1 cellular context compared by ENCODE assay signal in genomic region chr5:83567741-83568530, GRCh38.
TF ChIP-seq lines count a peak whose summit lies in the region.

No MANE protein-coding gene starts in this region.

TF ChIP-seq in SK-N-SH, 30 proteins besides CTCF, POLR2A, EP300 and RAD21 (continued from another document):
- peak; percentile 93 for TF ChIP-seq TCF12 (IDR thresholded peaks at IDR 0.05)
- peak; percentile 98 for TF ChIP-seq NFIC (IDR thresholded peaks at IDR 0.05; ENCODE audit: borderline replicate concordance)
- no peak for TF ChIP-seq MXI1 (IDR thresholded peaks at IDR 0.05; ENCODE audit: low read depth, low read length)
- TF ChIP-seq FOXM1 (IDR thresholded peaks at IDR 0.05; ENCODE audit: low read depth), result 0 out of 2 replicates have a peak, but pooled peaks have one; percentile 58
- TF ChIP-seq, protein P1, sequence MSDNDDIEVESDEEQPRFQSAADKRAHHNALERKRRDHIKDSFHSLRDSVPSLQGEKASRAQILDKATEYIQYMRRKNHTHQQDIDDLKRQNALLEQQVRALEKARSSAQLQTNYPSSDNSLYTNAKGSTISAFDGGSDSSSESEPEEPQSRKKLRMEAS (IDR thresholded peaks at IDR 0.05; ENCODE audit: low read depth), result 0 out of 2 replicates have a peak, but pooled peaks have one; percentile 18
